Comparison of ENCODE assay signal across 24 cellular contexts in genomic region chr13:99120751-99121150, GRCh38.
"Had no signal": no experiment of that assay in that cellular context is flagged by ENCODE, and none has a peak within 500 bp of the region (broad histone marks: within the 10 kb centered on the region; RNA-seq: fewer than 3 reads in every experiment).

No MANE protein-coding gene starts in this region.

- H3K4me3 Mint-ChIP-seq: immature natural killer cell; memory B cell; natural killer cell treated with Interleukin-12 subunit alpha and Interleukin-12 subunit beta and Interleukin-15 and Interleukin-18, amount 100 ng/mL, for 72 hours; neural progenitor cell had no signal

- H2AFZ ChIP-seq: neural progenitor cell had no signal

- H3K27ac ChIP-seq: gastrocnemius medialis, heart right ventricle, left lung, lower lobe of right lung, neural progenitor cell, pancreas, stomach, thoracic aorta, transverse colon had no signal

- H3K36me3 Mint-ChIP-seq: immature natural killer cell, memory B cell, neural progenitor cell had no signal

- DNase-seq: effector memory CD4-positive, alpha-beta T cell; gastrocnemius medialis; heart right ventricle; hypothalamus; immature natural killer cell; left lung; lower lobe of right lung; midbrain; nucleus accumbens; pancreas; right cardiac atrium; stimulated activated CD4-positive, alpha-beta T cell treated with anti-CD3 and anti-CD28 coated beads, Interleukin-2, amount 100 ng/mL, for 48 hours; stomach; substantia nigra; transverse colon had no signal

- H3K27ac Mint-ChIP-seq: immature natural killer cell; memory B cell; natural killer cell treated with Interleukin-12 subunit alpha and Interleukin-12 subunit beta and Interleukin-15 and Interleukin-18, amount 100 ng/mL, for 72 hours; neural progenitor cell; progenitor cell of endocrine pancreas had no signal

- H3K4me3 ChIP-seq: gastrocnemius medialis, heart right ventricle, left lung, lower lobe of right lung, neural progenitor cell, pancreas, smooth muscle cell, stomach, thoracic aorta, transverse colon had no signal

- H3K36me3 ChIP-seq: gastrocnemius medialis, heart right ventricle, left lung, lower lobe of right lung, neural progenitor cell, pancreas, stomach, thoracic aorta, transverse colon had no signal

- H3K9me3 Mint-ChIP-seq: memory B cell, neural progenitor cell had no signal

- H3K9ac ChIP-seq: neural progenitor cell had no signal

- H3K27me3 ChIP-seq: gastrocnemius medialis, neural progenitor cell, pancreas had no signal

- H3K9me3 ChIP-seq: gastrocnemius medialis, heart right ventricle, left lung, lower lobe of right lung, pancreas, stomach, thoracic aorta, transverse colon had no signal

- H3K4me1 Mint-ChIP-seq: neural progenitor cell had no signal

- H3K4me1 ChIP-seq: gastrocnemius medialis, lower lobe of right lung, neural progenitor cell, pancreas, transverse colon had no signal

- H3K4me2 ChIP-seq: neural progenitor cell, smooth muscle cell had no signal

- FAIRE-seq: endometrium, keratinocyte, pancreas had no signal

- ATAC-seq: esophagus mucosa; gastrocnemius medialis; heart right ventricle; left lung; lower lobe of right lung; natural killer cell treated with Interleukin-12 subunit alpha and Interleukin-12 subunit beta and Interleukin-15 and Interleukin-18, amount 100 ng/mL, for 72 hours; pancreas; right cardiac atrium had no signal
